8 cellular contexts compared by ENCODE assay signal in the genomic region with DNA sequence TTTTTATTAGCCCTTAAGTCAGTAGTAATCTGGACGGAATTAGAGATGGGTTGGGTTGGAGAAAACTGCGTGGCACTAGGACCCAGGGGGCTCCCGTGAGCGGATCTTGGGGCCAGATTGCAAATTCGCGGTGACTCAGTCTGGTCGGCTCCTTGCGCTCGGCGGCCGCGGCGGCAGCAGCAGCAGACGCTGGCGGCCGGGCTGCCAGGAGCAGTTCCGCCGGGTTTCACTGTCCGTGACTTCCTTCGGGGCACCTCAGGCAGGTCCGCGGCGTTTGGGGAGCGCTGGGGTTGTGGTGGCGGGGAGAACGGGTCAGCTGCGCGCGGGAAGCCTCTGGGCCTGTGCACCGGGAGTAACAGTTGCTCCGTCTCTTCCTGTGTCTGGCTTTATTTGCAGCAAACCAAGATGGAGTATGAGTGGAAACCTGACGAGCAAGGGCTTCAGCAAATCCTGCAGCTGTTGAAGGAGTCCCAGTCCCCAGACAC. TPM values are rescaled to one million over a fixed set of nuclear protein-coding genes. Genes with fewer than 3 reads are reported as not detected.
DNase-seq lines count a peak whose midpoint lies in the region; ATAC-seq and TF ChIP-seq lines count a peak whose summit lies in the region.

No MANE protein-coding gene starts in this region.

- H3K36me3 ChIP-seq in KOPT-K1 (ENCODE audit: insufficient read depth, low read length) (peaks cover 36% of the 10 kb centered on the region), RWPE2 (ENCODE audit: low read depth) (peaks cover 40% of the 10 kb centered on the region)

- H3K27me3 Mint-ChIP-seq in nephron progenitor cell (ENCODE audit: low read depth, poor library complexity), result no peaks in the 10 kb centered on the region
- H3K27me3 Mint-ChIP-seq in stimulated activated naive CD8-positive, alpha-beta T cell treated with anti-CD3 and anti-CD28 coated beads, Interleukin-15, Interleukin-2, amounts not matched to agents 100 ng/mL and 50 ng/mL, for 24 hours, result no peaks in the 10 kb centered on the region

- TF ChIP-seq CTCF in RWPE2 (IDR thresholded peaks at IDR 0.05; ENCODE audit: poor library complexity, severe bottlenecking), result no peak
- TF ChIP-seq CTCF in nephron progenitor cell (IDR thresholded peaks at IDR 0.05), result no peak

- H3K27ac Mint-ChIP-seq in nephron progenitor cell, result peak overlapping the region; percentile 99
- peak overlapping the region; percentile 97 for H3K27ac Mint-ChIP-seq in stimulated activated naive CD8-positive, alpha-beta T cell treated with anti-CD3 and anti-CD28 coated beads, Interleukin-15, Interleukin-2, amounts not matched to agents 100 ng/mL and 50 ng/mL, for 24 hours

- no peaks in the 10 kb centered on the region for H3K27me3 ChIP-seq in RWPE2 (ENCODE audit: insufficient read depth, poor library complexity, severe bottlenecking)

- H3K4me3 ChIP-seq in RWPE2 (ENCODE audit: severe bottlenecking), result peak overlapping the region; percentile 82

- no peaks in the 10 kb centered on the region for H3K9me3 ChIP-seq in KOPT-K1 (ENCODE audit: insufficient read depth, low read length, poor library complexity, severe bottlenecking)
- no peaks in the 10 kb centered on the region for H3K9me3 ChIP-seq in RWPE2 (ENCODE audit: severe bottlenecking)

- peak; percentile 82 for ATAC-seq in GM21786 (IDR thresholded peaks at IDR 0.05; ENCODE audit: unreplicated experiment)
- peak; percentile 92 for ATAC-seq in RWPE2 (ENCODE audit: low read depth)

- H3K36me3 Mint-ChIP-seq in nephron progenitor cell (ENCODE audit: low read depth), result peaks cover 7% of the 10 kb centered on the region
- H3K36me3 Mint-ChIP-seq in stimulated activated naive CD8-positive, alpha-beta T cell treated with anti-CD3 and anti-CD28 coated beads, Interleukin-15, Interleukin-2, amounts not matched to agents 100 ng/mL and 50 ng/mL, for 24 hours (ENCODE audit: low read depth), result peaks cover 36% of the 10 kb centered on the region

- H3K4me3 Mint-ChIP-seq in nephron progenitor cell, result peak overlapping the region; percentile 93
- H3K4me3 Mint-ChIP-seq in stimulated activated naive CD8-positive, alpha-beta T cell treated with anti-CD3 and anti-CD28 coated beads, Interleukin-15, Interleukin-2, amounts not matched to agents 100 ng/mL and 50 ng/mL, for 24 hours, result peak overlapping the region; percentile 97

- H3K4me1 Mint-ChIP-seq in nephron progenitor cell, result peaks cover 61% of the 10 kb centered on the region
- H3K4me1 Mint-ChIP-seq in stimulated activated naive CD8-positive, alpha-beta T cell treated with anti-CD3 and anti-CD28 coated beads, Interleukin-15, Interleukin-2, amounts not matched to agents 100 ng/mL and 50 ng/mL, for 24 hours (ENCODE audit: low read depth), result peaks cover 56% of the 10 kb centered on the region

- H3K27ac ChIP-seq in KOPT-K1 (ENCODE audit: low read depth, low read length, poor library complexity, severe bottlenecking) (peak overlapping the region; percentile 91), RWPE2 (ENCODE audit: poor library complexity, severe bottlenecking) (peak overlapping the region; percentile 76)

- H3K4me1 ChIP-seq in RWPE2 (ENCODE audit: insufficient read depth, poor library complexity, severe bottlenecking), result peaks cover 59% of the 10 kb centered on the region

- DNase-seq in Daoy (ENCODE audit: low read depth) (peak; percentile 94), RWPE2 (ENCODE audit: low spot score) (peak; percentile 92), fibroblast of the conjunctiva (ENCODE audit: low read depth) (peak; percentile 84), nephron progenitor cell (peak; percentile 84)
- peak; percentile 95 for DNase-seq in activated effector memory CD4-positive, alpha-beta T cell treated with anti-CD3 and anti-CD28 coated beads, Interleukin-2, amount 50 U/mL, for 16 hours

- H3K9me3 Mint-ChIP-seq in nephron progenitor cell, result no peaks in the 10 kb centered on the region
- H3K9me3 Mint-ChIP-seq in stimulated activated naive CD8-positive, alpha-beta T cell treated with anti-CD3 and anti-CD28 coated beads, Interleukin-15, Interleukin-2, amounts not matched to agents 100 ng/mL and 50 ng/mL, for 24 hours, result no peaks in the 10 kb centered on the region

RNA-seq across cellular contexts. Expression of a gene that starts 31.6 kb away (rescaled TPM):
- total RNA-seq in Daoy (2014; rRNA removed; shearing (Covaris generic)), result 319 and 500 TPM in 2 replicates

Comparison
In these comparisons a context has a peak if more than half of its experiments do, and no peak if none do; other contexts are left out.
1. Peak in every context shown above with its lines: DNase-seq, ATAC-seq, H3K4me3 ChIP-seq and H3K27ac ChIP-seq.